In genomic region chr10:17984056-17984455, GRCh38 we compare ENCODE assay signal across 12 cellular contexts. TPM values are rescaled to one million over a fixed set of nuclear protein-coding genes. Genes with fewer than 3 reads are reported as not detected.
DNase-seq lines count a peak whose midpoint lies in the region; ATAC-seq and TF ChIP-seq lines count a peak whose summit lies in the region.
"Had no signal": no experiment of that assay in that cellular context is flagged by ENCODE, and none has a peak within 500 bp of the region (broad histone marks: within the 10 kb centered on the region; RNA-seq: fewer than 3 reads in every experiment).

No MANE protein-coding gene starts in this region.

- H3K36me3 ChIP-seq in ACC112 (ENCODE audit: insufficient read depth, low read length): no peaks in the 10 kb centered on the region
- H3K36me3 ChIP-seq in SU-DHL-6 (ENCODE audit: low read length): no peaks in the 10 kb centered on the region
- no peaks in the 10 kb centered on the region for H3K36me3 ChIP-seq in GM23338 (ENCODE audit: insufficient read depth)

- DNase-seq in Kasumi-1 (lab: John Stamatoyannopoulos, UW): no peak
- DNase-seq in GF-D8 (lab: John Stamatoyannopoulos, UW): no peak
- DNase-seq in SKM-1 (lab: John Stamatoyannopoulos, UW; ENCODE audit: unreplicated experiment): no peak
- DNase-seq in GM23338 (ENCODE audit: low spot score): no peak
- DNase-seq: activated naive CD4-positive, alpha-beta T cell treated with anti-CD3 and anti-CD28 coated beads, Interleukin-2, amount 10 ng/mL, durations not matched to agents 7 days and 5 days; hypothalamus; retina; SHP77 treated with DMSO at 0.1 percent for 48 hours had no signal

- H3K36me3 Mint-ChIP-seq in GM23338 (ENCODE audit: low read depth): no peaks in the 10 kb centered on the region
- H3K36me3 Mint-ChIP-seq: activated naive CD4-positive, alpha-beta T cell treated with anti-CD3 and anti-CD28 coated beads, Interleukin-2, amount 10 ng/mL, durations not matched to agents 7 days and 5 days had no signal

- H3K4me3 ChIP-seq in ACC112 (ENCODE audit: low read depth, low read length): no peak overlapping the region
- H3K4me3 ChIP-seq in SU-DHL-6 (ENCODE audit: insufficient read depth, low read length, poor library complexity, severe bottlenecking): no peak overlapping the region
- no peak overlapping the region for H3K4me3 ChIP-seq in GM23338

- H3K9me3 Mint-ChIP-seq in GM23338: no peaks in the 10 kb centered on the region; the same call in 2 of the 3 replicates
- H3K9me3 Mint-ChIP-seq: activated naive CD4-positive, alpha-beta T cell treated with anti-CD3 and anti-CD28 coated beads, Interleukin-2, amount 10 ng/mL, durations not matched to agents 7 days and 5 days had no signal

- H3K4me1 Mint-ChIP-seq in GM23338: peaks cover 4% of the 10 kb centered on the region
- H3K4me1 Mint-ChIP-seq: activated naive CD4-positive, alpha-beta T cell treated with anti-CD3 and anti-CD28 coated beads, Interleukin-2, amount 10 ng/mL, durations not matched to agents 7 days and 5 days had no signal

- H3K27me3 Mint-ChIP-seq in GM23338 (ENCODE audit: insufficient read depth, low read depth, poor library complexity): peaks cover 2% of the 10 kb centered on the region
- H3K27me3 Mint-ChIP-seq: activated naive CD4-positive, alpha-beta T cell treated with anti-CD3 and anti-CD28 coated beads, Interleukin-2, amount 10 ng/mL, durations not matched to agents 7 days and 5 days had no signal

- H3K27ac Mint-ChIP-seq in GM23338: no peak overlapping the region
- H3K27ac Mint-ChIP-seq: activated naive CD4-positive, alpha-beta T cell treated with anti-CD3 and anti-CD28 coated beads, Interleukin-2, amount 10 ng/mL, durations not matched to agents 7 days and 5 days had no signal

- peak overlapping the region; percentile 32 for H3K4me2 ChIP-seq in SU-DHL-6 (ENCODE audit: low read depth, low read length, poor library complexity, severe bottlenecking)
- no peak overlapping the region for H3K4me2 ChIP-seq in GM23338

- H3K27me3 ChIP-seq in ACC112 (ENCODE audit: insufficient read depth, low read length) (no peaks in the 10 kb centered on the region), SU-DHL-6 (ENCODE audit: low read length) (no peaks in the 10 kb centered on the region), GM23338 (ENCODE audit: insufficient read depth) (no peaks in the 10 kb centered on the region)

- H3K79me2 ChIP-seq in ACC112 (ENCODE audit: control insufficient read depth, insufficient read depth, low read length, unreplicated experiment): no peaks in the 10 kb centered on the region
- no peaks in the 10 kb centered on the region for H3K79me2 ChIP-seq in SU-DHL-6 (ENCODE audit: insufficient read depth, low read length)
- no peaks in the 10 kb centered on the region for H3K79me2 ChIP-seq in GM23338 (replicated peaks; ENCODE audit: insufficient read depth)

- no peaks in the 10 kb centered on the region for H4K20me1 ChIP-seq in SU-DHL-6 (ENCODE audit: low read depth, low read length)
- no peaks in the 10 kb centered on the region for H4K20me1 ChIP-seq in GM23338 (replicated peaks; ENCODE audit: insufficient read depth)

- ATAC-seq in GM19468 (IDR thresholded peaks at IDR 0.05; ENCODE audit: extremely low read depth, unreplicated experiment) (peak; percentile 59), HG03108 (IDR thresholded peaks at IDR 0.05; ENCODE audit: unreplicated experiment) (peak; percentile 90), GM23338 (no peak)

- no peak overlapping the region for H3K9ac ChIP-seq in SU-DHL-6 (ENCODE audit: low read length)

- H3K9me3 ChIP-seq in SU-DHL-6 (ENCODE audit: insufficient read depth, low read length): no peaks in the 10 kb centered on the region

- peak overlapping the region; percentile 13; the same call in 1 of the 2 replicates for H3K27ac ChIP-seq in ACC112 (ENCODE audit: low read depth, low read length)
- H3K27ac ChIP-seq in SU-DHL-6 (ENCODE audit: low read depth, low read length): peak overlapping the region; percentile 71
- no peak overlapping the region for H3K27ac ChIP-seq in GM23338 (ENCODE audit: low read depth)

- H3K9me2 ChIP-seq in SU-DHL-6 (replicated peaks; ENCODE audit: insufficient read depth, low read length) (no peaks in the 10 kb centered on the region), GM23338 (ENCODE audit: insufficient read depth) (no peaks in the 10 kb centered on the region)

- no peak for TF ChIP-seq CTCF in SU-DHL-6 (IDR thresholded peaks at IDR 0.05; ENCODE audit: insufficient read depth, low read length, poor library complexity, severe bottlenecking)
- no peak for TF ChIP-seq CTCF in GM23338 (conservative IDR thresholded peaks at IDR 0.05; ENCODE audit: low read depth in 2 of 2)

- H3F3A ChIP-seq in SU-DHL-6 (ENCODE audit: insufficient read depth): peaks cover 5% of the 10 kb centered on the region; the same call in 1 of the 2 replicates
- H3F3A ChIP-seq in GM23338 (replicated peaks; ENCODE audit: low read depth): no peaks in the 10 kb centered on the region

- H2AFZ ChIP-seq in ACC112 (ENCODE audit: low read length, unreplicated experiment): no peak overlapping the region
- H2AFZ ChIP-seq in SU-DHL-6 (ENCODE audit: low read depth, low read length, severe bottlenecking): peak overlapping the region; percentile 60
- no peak overlapping the region for H2AFZ ChIP-seq in GM23338

- H3K4me1 ChIP-seq in ACC112 (ENCODE audit: control insufficient read depth, insufficient read depth, low read length, unreplicated experiment) (peaks cover 27% of the 10 kb centered on the region), GM23338 (ENCODE audit: insufficient read depth) (peaks cover 4% of the 10 kb centered on the region; the same call in 1 of the 2 replicates)

- H3K4me3 Mint-ChIP-seq in GM23338: no peak overlapping the region
- H3K4me3 Mint-ChIP-seq: activated naive CD4-positive, alpha-beta T cell treated with anti-CD3 and anti-CD28 coated beads, Interleukin-2, amount 10 ng/mL, durations not matched to agents 7 days and 5 days had no signal

TF ChIP-seq in GM23338, 12 proteins besides CTCF, POLR2A, EP300 and RAD21 (continues in another document):
- TF ChIP-seq ETS1 (IDR thresholded peaks at IDR 0.05) (no peak), EZH2phosphoT487 (IDR thresholded peaks at IDR 0.05; ENCODE audit: unreplicated experiment) (no peak), NANOG (IDR thresholded peaks at IDR 0.05; ENCODE audit: borderline replicate concordance) (no peak)

RNA-seq across cellular contexts. Expression of gene SLC39A12, which starts 32.3 kb away (rescaled TPM):
- total RNA-seq in GM23338 (2014; rRNA removed; shearing (Covaris generic)): not detected in 2 replicates
- polyA plus RNA-seq in GM23338 (2016; fragmentation: Nextera tagmentation; extraction: Ambion mirVana): not detected in 2 replicates
